Comparison of ENCODE assay signal across 10 cellular contexts in genomic region chr6:16698163-16698533, GRCh38.
A peak's percentile ranks its signal among the peaks of the same experiment; 100 is the strongest.
DNase-seq lines count a peak whose midpoint lies in the region; ATAC-seq and TF ChIP-seq lines count a peak whose summit lies in the region.
"Had no signal": no experiment of that assay in that cellular context is flagged by ENCODE, and none has a peak within 500 bp of the region (broad histone marks: within the 10 kb centered on the region; RNA-seq: fewer than 3 reads in every experiment).

No MANE protein-coding gene starts in this region.

- no peak for ATAC-seq in activated T-cell treated with anti-CD3 and anti-CD28 coated beads, Interleukin-2, amount 50 U/mL, for 72 hours (replicated peaks in 1 of 2)
- peak; percentile 67 for ATAC-seq in RWPE2 (ENCODE audit: low read depth)

- intact Hi-C loops in stomach (cut with DNase I; ENCODE audit: low total_unique reads): no loop called here

- H3K36me3 Mint-ChIP-seq in activated T-cell treated with anti-CD3 and anti-CD28 coated beads, Interleukin-2, amount 50 U/mL, for 72 hours (ENCODE audit: insufficient read depth in 2 of 2): peaks cover 9 to 17% of the 10 kb centered on the region in 2 donors
- H3K36me3 Mint-ChIP-seq in immature natural killer cell: no peaks in the 10 kb centered on the region

- H3K36me3 ChIP-seq in RWPE2 (ENCODE audit: low read depth): no peaks in the 10 kb centered on the region
- H3K36me3 ChIP-seq in stomach: no peaks in the 10 kb centered on the region
- H3K36me3 ChIP-seq: BLaER1 had no signal

- H3K4me3 Mint-ChIP-seq in activated T-cell treated with anti-CD3 and anti-CD28 coated beads, Interleukin-2, amount 50 U/mL, for 72 hours: peak overlapping the region; percentile 84 to 96
- H3K4me3 Mint-ChIP-seq in immature natural killer cell: peak overlapping the region; percentile 6 to 85 (median 79)

- H3K4me1 Mint-ChIP-seq in activated T-cell treated with anti-CD3 and anti-CD28 coated beads, Interleukin-2, amount 50 U/mL, for 72 hours (ENCODE audit: low read depth): peaks cover 84% of the 10 kb centered on the region
- H3K4me1 Mint-ChIP-seq in immature natural killer cell: peaks cover 63 to 81% of the 10 kb centered on the region in 2 donors

- H3K27me3 Mint-ChIP-seq in activated T-cell treated with anti-CD3 and anti-CD28 coated beads, Interleukin-2, amount 50 U/mL, for 72 hours (ENCODE audit: low read depth): no peaks in the 10 kb centered on the region
- H3K27me3 Mint-ChIP-seq in immature natural killer cell (ENCODE audit: low read depth in 3 of 3): peaks cover 5 to 11% (median 10%) of the 10 kb centered on the region in 3 donors

- peak overlapping the region; percentile 97 for H3K27ac Mint-ChIP-seq in activated T-cell treated with anti-CD3 and anti-CD28 coated beads, Interleukin-2, amount 50 U/mL, for 72 hours
- peak overlapping the region; percentile 31 to 97 (median 90) for H3K27ac Mint-ChIP-seq in immature natural killer cell

- TF ChIP-seq CTCF in RWPE2 (IDR thresholded peaks at IDR 0.05; ENCODE audit: poor library complexity, severe bottlenecking): no peak
- no peak for TF ChIP-seq CTCF in stomach (IDR thresholded peaks at IDR 0.05)

- H3K4me1 ChIP-seq in RWPE2 (ENCODE audit: insufficient read depth, poor library complexity, severe bottlenecking): peaks cover 17% of the 10 kb centered on the region
- H3K4me1 ChIP-seq in stomach: peaks cover 13 to 72% (median 45%) of the 10 kb centered on the region in 4 donors

- H3K27ac ChIP-seq in RWPE2 (ENCODE audit: poor library complexity, severe bottlenecking) (no peak overlapping the region), stomach (peak overlapping the region in 3 of 5 donors; percentile 38 to 80 (median 75))
- H3K27ac ChIP-seq: BLaER1 had no signal

- TF ChIP-seq EP300 in stomach (IDR thresholded peaks at IDR 0.05): no peak

- peaks cover 0 to 1% of the 10 kb centered on the region in 2 donors for H3K9me3 Mint-ChIP-seq in activated T-cell treated with anti-CD3 and anti-CD28 coated beads, Interleukin-2, amount 50 U/mL, for 72 hours
- no peaks in the 10 kb centered on the region for H3K9me3 Mint-ChIP-seq in immature natural killer cell

- TF ChIP-seq POLR2A in stomach (IDR thresholded peaks at IDR 0.05): no peak

- no peak for DNase-seq in activated T-cell treated with anti-CD3 and anti-CD28 coated beads, Interleukin-2, amount 50 U/mL, for 72 hours
- no peak for DNase-seq in activated T-cell treated with anti-CD3 and anti-CD28 coated beads, Interleukin-2, amount 50 U/mL, for 1 hour
- no peak for DNase-seq in RWPE2 (ENCODE audit: low spot score)
- DNase-seq in immature natural killer cell: no peak
- DNase-seq in stomach: no peak
- no peak for DNase-seq in globus pallidus (ENCODE audit: low spot score)
- no peak for DNase-seq in NCI-H1694 treated with DMSO at 0.1 percent for 48 hours (lab: John Stamatoyannopoulos, UW)
- no peak for DNase-seq in HuH-7.5 (ENCODE audit: low spot score)
- DNase-seq: NCI-H524 treated with DMSO at 0.1 percent for 48 hours had no signal

- WGBS in stomach, 5 donors: 28 to 46% (median 32%) methylated on average over 1 of the region's 1 CpG

- no peaks in the 10 kb centered on the region for H3K9me3 ChIP-seq in RWPE2 (ENCODE audit: severe bottlenecking)
- no peaks in the 10 kb centered on the region for H3K9me3 ChIP-seq in stomach
- H3K9me3 ChIP-seq: BLaER1 had no signal

- H3K4me3 ChIP-seq in RWPE2 (ENCODE audit: severe bottlenecking): no peak overlapping the region
- H3K4me3 ChIP-seq in stomach: no peak overlapping the region
- H3K4me3 ChIP-seq: BLaER1 had no signal

- H3K27me3 ChIP-seq in RWPE2 (ENCODE audit: insufficient read depth, poor library complexity, severe bottlenecking): no peaks in the 10 kb centered on the region
- no peaks in the 10 kb centered on the region for H3K27me3 ChIP-seq in stomach
- H3K27me3 ChIP-seq: BLaER1 had no signal
